15 cellular contexts compared by ENCODE assay signal in genomic region chr16:57388359-57389086, GRCh38. TPM values are rescaled to one million over a fixed set of nuclear protein-coding genes. Genes with fewer than 3 reads are reported as not detected.
DNase-seq lines count a peak whose midpoint lies in the region; ATAC-seq, FAIRE-seq and TF ChIP-seq lines count a peak whose summit lies in the region.
"Had no signal": no experiment of that assay in that cellular context is flagged by ENCODE, and none has a peak within 500 bp of the region (broad histone marks: within the 10 kb centered on the region; RNA-seq: fewer than 3 reads in every experiment).

No MANE protein-coding gene starts in this region.

- peak overlapping the region; percentile 45 for H3K4me2 ChIP-seq in A549

- FAIRE-seq in A549 (lab: Jason Lieb, UNC): peak; percentile 39

- no peak overlapping the region for H3K4me3 ChIP-seq in A549
- H3K4me3 ChIP-seq in left lung: no peak overlapping the region
- H3K4me3 ChIP-seq: SJCRH30 had no signal

- no peaks in the 10 kb centered on the region for H3K9me3 ChIP-seq in A549
- H3K9me3 ChIP-seq in left lung: no peaks in the 10 kb centered on the region
- H3K9me3 ChIP-seq: SJCRH30 had no signal

- peaks cover 20% of the 10 kb centered on the region for H3K4me1 ChIP-seq in A549
- peaks cover 5 to 18% of the 10 kb centered on the region in 2 donors for H3K4me1 ChIP-seq in left lung

- no peak for TF ChIP-seq RAD21 in A549 (conservative IDR thresholded peaks at IDR 0.05 in 1 of 2, IDR thresholded peaks at IDR 0.05 in 1 of 2)

- H3K36me3 ChIP-seq in left lung: no peaks in the 10 kb centered on the region
- H3K36me3 ChIP-seq: SJCRH30 had no signal

- no peak for TF ChIP-seq EP300 in A549 (IDR thresholded peaks at IDR 0.05)

- H3K27ac ChIP-seq in A549 (peak overlapping the region; percentile 53 to 65; a peak in 4 of 6 replicates), left lung (no peak overlapping the region)
- H3K27ac ChIP-seq: SJCRH30 had no signal

- TF ChIP-seq CTCF in A549 (IDR thresholded peaks at IDR 0.05) (no peak), left lung (IDR thresholded peaks at IDR 0.05) (no peak)

- no peak for TF ChIP-seq POLR2A in A549 (IDR thresholded peaks at IDR 0.05; ENCODE audit: low read length)

- no peaks in the 10 kb centered on the region for H3K27me3 ChIP-seq in left lung

- intact Hi-C loops in left lung (cut with DNase I): no loop called here

- ATAC-seq in A549 (no peak; a peak in 1 of 6 replicates), GM19351 (IDR thresholded peaks at IDR 0.05; ENCODE audit: unreplicated experiment) (peak; percentile 42), HG03520 (IDR thresholded peaks at IDR 0.05; ENCODE audit: unreplicated experiment) (peak; percentile 46), left lung (peak; percentile 68)

- CTCF ChIA-PET in A549 (lab: Yijun Ruan, JAX): interaction anchor here (0.9 to 1.3 kb wide), 2 partner anchors 29 to 69 kb away, joined by 3 to 4 read pairs; no protein-coding TSS in a partner anchor

- DNase-seq in A549 (ENCODE audit: low read depth in 1 of 2, low spot score in 1 of 2) (peak in 1 of 2 experiments; percentile 48), left lung (no peak), hippocampal formation (lab: John Stamatoyannopoulos, UW) (no peak), glomerular visceral epithelial cell (ENCODE audit: extremely low spot score) (no peak), anterior cingulate cortex (lab: John Stamatoyannopoulos, UW) (no peak), DMS53 (lab: John Stamatoyannopoulos, UW) (no peak)
- DNase-seq: DMS153; effector CD4-positive, alpha-beta T cell; glutamatergic neuron; NCI-H1694; NCI-H82; stimulated activated CD4-positive, alpha-beta T cell treated with anti-CD3 and anti-CD28 coated beads, Interleukin-15, amount 100 ng/mL, for 24 hours had no signal

- POLR2A ChIA-PET in A549 (lab: Yijun Ruan, JAX): no interaction called here

- 18% methylated on average over 7 of the region's 7 CpGs for WGBS in A549 (ENCODE audit: missing lambda C conversion rate)

TF ChIP-seq in A549, 52 proteins besides CTCF, POLR2A, EP300 and RAD21:
- TF ChIP-seq FOSB (CRISPR knock-in tag; IDR thresholded peaks at IDR 0.05): no peak
- TF ChIP-seq ZNF302 (CRISPR knock-in tag; IDR thresholded peaks at IDR 0.05): no peak
- no peak for TF ChIP-seq REST (IDR thresholded peaks at IDR 0.05)
- TF ChIP-seq CBX2 (IDR thresholded peaks at IDR 0.05; ENCODE audit: borderline replicate concordance, low read depth): no peak
- TF ChIP-seq MAFK (IDR thresholded peaks at IDR 0.05; ENCODE audit: partially characterized antibody): no peak
- no peak for TF ChIP-seq ATOH8 (CRISPR knock-in tag; IDR thresholded peaks at IDR 0.05; ENCODE audit: low read depth)
- no peak for TF ChIP-seq RCOR1 (IDR thresholded peaks at IDR 0.05; ENCODE audit: low read depth, low read length)
- TF ChIP-seq NFE2L2 (conservative IDR thresholded peaks at IDR 0.05; ENCODE audit: low read length): no peak
- no peak for TF ChIP-seq HOXB5 (CRISPR knock-in tag; IDR thresholded peaks at IDR 0.05)
- TF ChIP-seq HES2 (IDR thresholded peaks at IDR 0.05): no peak
- TF ChIP-seq NR3C1 (IDR thresholded peaks at IDR 0.05): no peak
- no peak for TF ChIP-seq CHD2 (IDR thresholded peaks at IDR 0.05; ENCODE audit: low read length, partially characterized antibody)
- TF ChIP-seq PHF8 (IDR thresholded peaks at IDR 0.05; ENCODE audit: borderline replicate concordance, low read depth): no peak
- no peak for TF ChIP-seq HOXA7 (CRISPR knock-in tag; IDR thresholded peaks at IDR 0.05)
- no peak for TF ChIP-seq POLR2AphosphoS2 (conservative IDR thresholded peaks at IDR 0.05; ENCODE audit: low read length)
- no peak for TF ChIP-seq ZSCAN20 (CRISPR knock-in tag; IDR thresholded peaks at IDR 0.05)
- no peak for TF ChIP-seq EHMT2 (IDR thresholded peaks at IDR 0.05; ENCODE audit: low read depth)
- no peak for TF ChIP-seq HOXB13 (CRISPR knock-in tag; IDR thresholded peaks at IDR 0.05; ENCODE audit: low read depth)
- no peak for TF ChIP-seq JUNB (IDR thresholded peaks at IDR 0.05)
- no peak for TF ChIP-seq MAX (IDR thresholded peaks at IDR 0.05)

RNA-seq across cellular contexts. Expression of gene CCL17, which starts 16.0 kb away (rescaled TPM):
- not detected in 2 replicates for polyA plus RNA-seq in A549 (2011; rRNA removed)
- not detected in 2 replicates for polyA plus RNA-seq in A549 (2012; cell fraction: cytosol; rRNA removed)
- polyA plus RNA-seq in A549 (2012; cell fraction: nucleus; rRNA removed): not detected in 2 replicates
- polyA plus RNA-seq in A549 (2017; fragmentation: RNase III; extraction: RNeasy Plus Mini Kit Qiagen cat#74134 plus additional on column Dnase treatment): not detected in 3 replicates
- not detected in 2 replicates for polyA minus RNA-seq in A549 (2011; rRNA and poly(A)+ RNA removed)
- 1 to 10 TPM; 1.1 to 6.4 TPM for total RNA-seq in left lung
- total RNA-seq: SJCRH30 had no signal

RNA-seq across cellular contexts. Expression of gene CX3CL1, which starts 16.2 kb away (rescaled TPM):
- 0.10 and 0.17 TPM in 2 replicates for polyA plus RNA-seq in A549 (2011; rRNA removed)
- polyA plus RNA-seq in A549 (2012; cell fraction: cytosol; rRNA removed): 0.04 and 0.10 TPM in 2 replicates
- 0.18 and 0.21 TPM in 2 replicates for polyA plus RNA-seq in A549 (2012; cell fraction: nucleus; rRNA removed)
- polyA plus RNA-seq in A549 (2017; fragmentation: RNase III; extraction: RNeasy Plus Mini Kit Qiagen cat#74134 plus additional on column Dnase treatment): 0.08 to 0.17 TPM (median 0.08 TPM) in 3 replicates
- polyA minus RNA-seq in A549 (2011; rRNA and poly(A)+ RNA removed): 0.08 and 0.19 TPM in 2 replicates
- 10 to 100 TPM; 20.3 to 27.8 TPM for total RNA-seq in left lung

RNA-seq across cellular contexts. Expression of gene CCL22, which starts 29.9 kb away (rescaled TPM):
- polyA plus RNA-seq in A549 (2011; rRNA removed) (not detected in 2 replicates), A549 (2017; fragmentation: RNase III; extraction: RNeasy Plus Mini Kit Qiagen cat#74134 plus additional on column Dnase treatment) (not detected in 3 replicates)
- not detected in 2 replicates for polyA plus RNA-seq in A549 (2012; cell fraction: cytosol; rRNA removed)
- not detected in 2 replicates for polyA plus RNA-seq in A549 (2012; cell fraction: nucleus; rRNA removed)
- polyA minus RNA-seq in A549 (2011; rRNA and poly(A)+ RNA removed): not detected in 2 replicates
- 1 to 10 TPM; 1.6 to 2.4 TPM for total RNA-seq in left lung
- total RNA-seq: SJCRH30 had no signal

RNA-seq across cellular contexts. Expression of gene CIAPIN1, which starts 58.7 kb away (rescaled TPM):
- polyA plus RNA-seq in A549 (2011; rRNA removed): 101 and 114 TPM in 2 replicates
- polyA plus RNA-seq in A549 (2012; cell fraction: cytosol; rRNA removed): 66.5 and 75.6 TPM in 2 replicates
- 49.6 and 75.2 TPM in 2 replicates for polyA plus RNA-seq in A549 (2012; cell fraction: nucleus; rRNA removed)
- polyA plus RNA-seq in A549 (2017; fragmentation: RNase III; extraction: RNeasy Plus Mini Kit Qiagen cat#74134 plus additional on column Dnase treatment): 69.1 to 75.0 TPM (median 71.5 TPM) in 3 replicates
- polyA minus RNA-seq in A549 (2011; rRNA and poly(A)+ RNA removed): 49.6 and 60.0 TPM in 2 replicates
- total RNA-seq in left lung: 10 to 100 TPM; 48.6 to 51.5 TPM

RNA-seq across cellular contexts. Expression of gene COQ9, which starts 58.8 kb away (rescaled TPM):
- polyA plus RNA-seq in A549 (2011; rRNA removed) (109 and 130 TPM in 2 replicates), A549 (2017; fragmentation: RNase III; extraction: RNeasy Plus Mini Kit Qiagen cat#74134 plus additional on column Dnase treatment) (46.2 to 48.0 TPM (median 47.2 TPM) in 3 replicates)
- polyA plus RNA-seq in A549 (2012; cell fraction: cytosol; rRNA removed): 91.1 and 99.7 TPM in 2 replicates
- polyA plus RNA-seq in A549 (2012; cell fraction: nucleus; rRNA removed): 90.2 and 108 TPM in 2 replicates
- polyA minus RNA-seq in A549 (2011; rRNA and poly(A)+ RNA removed): 81.0 and 97.4 TPM in 2 replicates
- 10 to 100 TPM; 47.3 to 48.8 TPM for total RNA-seq in left lung

Comparison
In these comparisons a context has a peak if more than half of its experiments do, and no peak if none do; other contexts are left out.
1. ATAC-seq: peak in GM19351 (single experiment), HG03520 (single experiment) and left lung (single experiment); none in A549 (0 of 2).
2. H3K27ac ChIP-seq: peak in A549 (2 of 2); none in left lung (0 of 2).